13 cellular contexts compared by ENCODE assay signal in genomic region chr11:14334893-14335292, GRCh38. TPM values are rescaled to one million over a fixed set of nuclear protein-coding genes. Genes with fewer than 3 reads are reported as not detected.
DNase-seq lines count a peak whose midpoint lies in the region; ATAC-seq and TF ChIP-seq lines count a peak whose summit lies in the region.
"Had no signal": no experiment of that assay in that cellular context is flagged by ENCODE, and none has a peak within 500 bp of the region (broad histone marks: within the 10 kb centered on the region; RNA-seq: fewer than 3 reads in every experiment).

No MANE protein-coding gene starts in this region.

- no peak for DNase-seq in activated naive CD4-positive, alpha-beta T cell treated with Interleukin-2 at 50 U/mL for 16 hours
- DNase-seq in mammary epithelial cell = no peak
- no peak for DNase-seq in aorta
- no peak for DNase-seq in HAP-1 (ENCODE audit: low spot score in 2 of 2)
- no peak for DNase-seq in posterior vena cava (ENCODE audit: low spot score)
- DNase-seq in inferior parietal cortex (ENCODE audit: extremely low spot score) = no peak
- DNase-seq: ACHN, GOT3, NCI-H345, retina, thyroid gland had no signal

- H3K4me3 ChIP-seq in mammary epithelial cell (replicated peaks in 1 of 3; ENCODE audit: insufficient read depth in 1 of 3, low read depth in 2 of 3, low read length in 3 of 3) = peak overlapping the region in 2 of 3 experiments; percentile 45 to 46
- H3K4me3 ChIP-seq in aorta (ENCODE audit: low read length in 2 of 2) = no peak overlapping the region
- H3K4me3 ChIP-seq in HAP-1 = no peak overlapping the region
- H3K4me3 ChIP-seq: thyroid gland had no signal

- H3K36me3 ChIP-seq in mammary epithelial cell (ENCODE audit: insufficient read depth, low read length) (peaks cover 2% of the 10 kb centered on the region), aorta (ENCODE audit: control insufficient read depth in 1 of 2, insufficient read depth in 2 of 2, low read length in 1 of 2) (no peaks in the 10 kb centered on the region), HAP-1 (replicated peaks) (no peaks in the 10 kb centered on the region)
- H3K36me3 ChIP-seq: thyroid gland had no signal

- H3K4me1 ChIP-seq in mammary epithelial cell (ENCODE audit: insufficient read depth, low read length) = peaks cover 30% of the 10 kb centered on the region
- H3K4me1 ChIP-seq in aorta (ENCODE audit: control insufficient read depth in 1 of 2, insufficient read depth in 2 of 2, low read length in 2 of 2) = peaks cover 0 to 13% of the 10 kb centered on the region in 2 donors
- peaks cover 15% of the 10 kb centered on the region for H3K4me1 ChIP-seq in HAP-1

- peak overlapping the region; percentile 77 for H3K4me2 ChIP-seq in mammary epithelial cell (ENCODE audit: insufficient read depth, low read depth, low read length)

- in situ Hi-C loops in mammary epithelial cell (cut with MboI; ENCODE audit: low sequenced_read_pairs in 2 of 2) = no loop called here
- in situ Hi-C loops in HAP-1 (cut with MboI; ENCODE audit: low sequenced_read_pairs) = no loop called here

- no peak for TF ChIP-seq CTCF in mammary epithelial cell (conservative IDR thresholded peaks at IDR 0.05 in 1 of 2, IDR thresholded peaks at IDR 0.05 in 1 of 2; ENCODE audit: extremely low read depth in 1 of 2, insufficient read depth in 1 of 2, low read depth in 1 of 2, low read length in 2 of 2)

- no peak overlapping the region for H3K4me3 Mint-ChIP-seq in activated naive CD4-positive, alpha-beta T cell treated with anti-CD3 and anti-CD28 coated beads, Interleukin-2, amount 50 U/mL, for 24 hours

- dilution Hi-C loops in mammary epithelial cell (cut with HindIII; ENCODE audit: low sequenced_read_pairs) = no loop called here

- no peaks in the 10 kb centered on the region for H3K27me3 Mint-ChIP-seq in activated naive CD4-positive, alpha-beta T cell treated with anti-CD3 and anti-CD28 coated beads, Interleukin-2, amount 50 U/mL, for 24 hours

- H3K27me3 ChIP-seq in mammary epithelial cell (ENCODE audit: insufficient read depth, low read length) (no peaks in the 10 kb centered on the region), aorta (ENCODE audit: control insufficient read depth in 1 of 2, insufficient read depth in 2 of 2, low read length in 1 of 2) (no peaks in the 10 kb centered on the region), HAP-1 (ENCODE audit: low read depth) (no peaks in the 10 kb centered on the region)
- H3K27me3 ChIP-seq: thyroid gland had no signal

- no TSS peak for BruUV-seq in mammary epithelial cell (replicated peaks; lab: Mats Ljungman, UMichigan)

- H3K36me3 Mint-ChIP-seq in activated naive CD4-positive, alpha-beta T cell treated with anti-CD3 and anti-CD28 coated beads, Interleukin-2, amount 50 U/mL, for 24 hours = peaks cover 14% of the 10 kb centered on the region

- 77% methylated on average over 2 of the region's 2 CpGs for WGBS in mammary epithelial cell (ENCODE audit: low coverage, missing lambda C conversion rate)
- 71% methylated on average over 2 of the region's 2 CpGs for WGBS in aorta, 2 donors

- H3K27ac ChIP-seq in mammary epithelial cell (ENCODE audit: insufficient read depth, low read depth, low read length) (peak overlapping the region; percentile 98), aorta (ENCODE audit: low read depth in 1 of 2, low read length in 2 of 2) (peak overlapping the region; percentile 44 to 90)
- H3K27ac ChIP-seq: thyroid gland had no signal

- CTCF ChIA-PET in mammary epithelial cell (lab: Charles Lee; ENCODE audit: low non-redundant PET) = no interaction called here

- H3K27ac Mint-ChIP-seq in activated naive CD4-positive, alpha-beta T cell treated with anti-CD3 and anti-CD28 coated beads, Interleukin-2, amount 50 U/mL, for 24 hours = peak overlapping the region; percentile 95

- intact Hi-C loops in mammary epithelial cell (cut with micrococcal nuclease) = no loop called here
- intact Hi-C loops in aorta (cut with DNase I) = no loop called here
- intact Hi-C loops in posterior vena cava (cut with DNase I) = no loop called here

- H3K9me3 Mint-ChIP-seq in activated naive CD4-positive, alpha-beta T cell treated with anti-CD3 and anti-CD28 coated beads, Interleukin-2, amount 50 U/mL, for 24 hours = peaks cover 6% of the 10 kb centered on the region

- H2AFZ ChIP-seq in mammary epithelial cell (ENCODE audit: low read depth, low read length) = no peak overlapping the region

- peak; percentile 49 for ATAC-seq in HG03066 (IDR thresholded peaks at IDR 0.05; ENCODE audit: low read depth, unreplicated experiment)
- ATAC-seq in aorta (ENCODE audit: low FRiP score) = no peak

- H3K9me3 ChIP-seq in mammary epithelial cell (replicated peaks; ENCODE audit: insufficient read depth, low read length) (no peaks in the 10 kb centered on the region), aorta (ENCODE audit: control insufficient read depth, low read length) (no peaks in the 10 kb centered on the region), HAP-1 (no peaks in the 10 kb centered on the region; the same call in 1 of the 2 replicates)
- H3K9me3 ChIP-seq: thyroid gland had no signal

- H3K9ac ChIP-seq in mammary epithelial cell (ENCODE audit: insufficient read depth, low read length) = no peak overlapping the region

- H4K20me1 ChIP-seq in mammary epithelial cell (ENCODE audit: insufficient read depth, low read length) = no peaks in the 10 kb centered on the region

- peaks cover 90% of the 10 kb centered on the region for H3K79me2 ChIP-seq in mammary epithelial cell (ENCODE audit: insufficient read depth, low read length)

- peaks cover 45% of the 10 kb centered on the region for H3K4me1 Mint-ChIP-seq in activated naive CD4-positive, alpha-beta T cell treated with anti-CD3 and anti-CD28 coated beads, Interleukin-2, amount 50 U/mL, for 24 hours

RNA-seq across cellular contexts. Expression of gene RRAS2, which starts 24.1 kb away (rescaled TPM):
- total RNA-seq in mammary epithelial cell (100 to 1,000 TPM; 125 to 141 TPM), aorta (10 to 100 TPM; 24.5 to 46.7 TPM), posterior vena cava (10 to 100 TPM; 15.8 to 31.3 TPM)
- polyA plus RNA-seq in mammary epithelial cell (50.0 TPM), aorta (10 to 100 TPM; 18.0 to 31.3 TPM)
- polyA minus RNA-seq in mammary epithelial cell = 37.4 TPM

Comparison
In these comparisons a context has a peak if more than half of its experiments do, and no peak if none do; other contexts are left out.
1. H3K4me3 ChIP-seq: peak in mammary epithelial cell (2 of 3); none in aorta (0 of 2) and HAP-1 (single experiment).